Comparison of ENCODE assay signal across 9 cellular contexts in the genomic region with DNA sequence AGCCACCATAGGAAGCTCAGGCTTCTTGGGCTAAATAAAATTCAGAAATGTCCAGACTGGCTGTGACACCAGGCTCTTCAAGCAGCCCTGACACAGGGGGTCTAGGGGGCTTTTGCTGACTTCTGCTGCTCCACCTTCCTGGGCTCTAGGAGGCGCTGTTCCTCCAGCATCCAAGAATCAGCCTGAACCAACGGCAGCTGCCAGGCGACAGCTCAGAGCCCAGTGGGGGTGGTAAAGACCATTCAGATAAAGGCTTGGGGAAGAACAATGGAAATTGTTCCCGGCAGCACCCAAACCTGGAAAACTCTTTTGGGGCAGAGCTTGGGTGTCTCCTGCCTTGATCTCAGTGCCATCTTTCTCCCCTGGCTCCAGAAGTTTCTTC. TPM values are rescaled to one million over a fixed set of nuclear protein-coding genes. Genes with fewer than 3 reads are reported as not detected.
DNase-seq lines count a peak whose midpoint lies in the region; ATAC-seq and TF ChIP-seq lines count a peak whose summit lies in the region.
"Had no signal": no experiment of that assay in that cellular context is flagged by ENCODE, and none has a peak within 500 bp of the region (broad histone marks: within the 10 kb centered on the region; RNA-seq: fewer than 3 reads in every experiment).

No MANE protein-coding gene starts in this region.

- no peak overlapping the region for H3K4me3 ChIP-seq in GM06990 (replicated peaks; ENCODE audit: low read depth, low read length)
- H3K4me3 ChIP-seq: SK-N-MC had no signal

- no peak for ATAC-seq in HG03135 (IDR thresholded peaks at IDR 0.05; ENCODE audit: unreplicated experiment)

- peak; percentile 83 for TF ChIP-seq CTCF in GM06990 (IDR thresholded peaks at IDR 0.05; ENCODE audit: insufficient read depth, low read length, poor library complexity, severe bottlenecking)
- TF ChIP-seq CTCF in glutamatergic neuron (IDR thresholded peaks at IDR 0.05; ENCODE audit: partially characterized antibody, unreplicated experiment), result peak; percentile 74

- no peaks in the 10 kb centered on the region for H3K9me3 Mint-ChIP-seq in activated T-cell treated with anti-CD3 and anti-CD28 coated beads, Interleukin-2, amount 50 U/mL, for 24 hours
- H3K9me3 Mint-ChIP-seq in glutamatergic neuron (ENCODE audit: unreplicated experiment), result no peaks in the 10 kb centered on the region

- no peaks in the 10 kb centered on the region for H3K27me3 ChIP-seq in GM06990 (replicated peaks; ENCODE audit: control insufficient read depth, insufficient read depth, low read length)

- no peak overlapping the region for H3K4me3 Mint-ChIP-seq in activated T-cell treated with anti-CD3 and anti-CD28 coated beads, Interleukin-2, amount 50 U/mL, for 24 hours
- H3K4me3 Mint-ChIP-seq in glutamatergic neuron (ENCODE audit: unreplicated experiment), result no peak overlapping the region

- DNase-seq in GM06990 (ENCODE audit: extremely low read depth, insufficient read length) (no peak), NCI-H82 (lab: John Stamatoyannopoulos, UW) (peak; percentile 79), glutamatergic neuron (peak; percentile 76), mucosa of gallbladder (ENCODE audit: low spot score) (no peak), NCI-H2081 treated with DMSO at 0.1 percent for 48 hours (lab: John Stamatoyannopoulos, UW) (no peak)
- peak; percentile 76 for DNase-seq in activated T-cell treated with anti-CD3 and anti-CD28 coated beads, Interleukin-2, amount 50 U/mL, for 24 hours
- DNase-seq in stimulated activated CD4-positive, alpha-beta T cell treated with anti-CD3 and anti-CD28 coated beads, Interleukin-12 subunit alpha, Interleukin-12 subunit beta, amount 100 ng/mL, for 24 hours (ENCODE audit: low read depth in 2 of 2), result peak; percentile 49 to 59

- peak overlapping the region; percentile 45 for H3K27ac Mint-ChIP-seq in activated T-cell treated with anti-CD3 and anti-CD28 coated beads, Interleukin-2, amount 50 U/mL, for 24 hours
- H3K27ac Mint-ChIP-seq in glutamatergic neuron (ENCODE audit: unreplicated experiment), result peak overlapping the region; percentile 57

- H3K36me3 Mint-ChIP-seq in activated T-cell treated with anti-CD3 and anti-CD28 coated beads, Interleukin-2, amount 50 U/mL, for 24 hours (ENCODE audit: low read depth), result no peaks in the 10 kb centered on the region
- H3K36me3 Mint-ChIP-seq in glutamatergic neuron (ENCODE audit: unreplicated experiment), result peaks cover 5% of the 10 kb centered on the region

- no peaks in the 10 kb centered on the region for H3K36me3 ChIP-seq in GM06990 (ENCODE audit: control insufficient read depth, insufficient read depth, low read length)

- H3K27me3 Mint-ChIP-seq in activated T-cell treated with anti-CD3 and anti-CD28 coated beads, Interleukin-2, amount 50 U/mL, for 24 hours, result no peaks in the 10 kb centered on the region
- peaks cover 2% of the 10 kb centered on the region for H3K27me3 Mint-ChIP-seq in glutamatergic neuron (ENCODE audit: unreplicated experiment)

- H3K4me1 Mint-ChIP-seq in activated T-cell treated with anti-CD3 and anti-CD28 coated beads, Interleukin-2, amount 50 U/mL, for 24 hours (ENCODE audit: low read depth), result peaks cover 18% of the 10 kb centered on the region
- H3K4me1 Mint-ChIP-seq in glutamatergic neuron (ENCODE audit: low read depth, unreplicated experiment), result no peaks in the 10 kb centered on the region

RNA-seq across cellular contexts. Expression of a gene that starts 21.6 kb away (rescaled TPM):
- 12.4 TPM for total RNA-seq in glutamatergic neuron (ENCODE audit: unreplicated experiment)
- 16.3 TPM for total RNA-seq in mucosa of gallbladder

RNA-seq across cellular contexts. Expression of a gene that starts 41.8 kb away (rescaled TPM):
- total RNA-seq in glutamatergic neuron (ENCODE audit: unreplicated experiment) (137 TPM), mucosa of gallbladder (34.3 TPM)

Comparison
In these comparisons a context has a peak if more than half of its experiments do, and no peak if none do; other contexts are left out.
1. DNase-seq: peak in NCI-H82 (single experiment), activated T-cell treated with anti-CD3 and anti-CD28 coated beads, Interleukin-2, amount 50 U/mL, for 24 hours (single experiment), glutamatergic neuron (single experiment) and stimulated activated CD4-positive, alpha-beta T cell treated with anti-CD3 and anti-CD28 coated beads, Interleukin-12 subunit alpha, Interleukin-12 subunit beta, amount 100 ng/mL, for 24 hours (2 of 2); none in GM06990 (single experiment), mucosa of gallbladder (single experiment) and NCI-H2081 treated with DMSO at 0.1 percent for 48 hours (single experiment).